ENCODE assay signal across 8 cellular contexts in the genomic region with DNA sequence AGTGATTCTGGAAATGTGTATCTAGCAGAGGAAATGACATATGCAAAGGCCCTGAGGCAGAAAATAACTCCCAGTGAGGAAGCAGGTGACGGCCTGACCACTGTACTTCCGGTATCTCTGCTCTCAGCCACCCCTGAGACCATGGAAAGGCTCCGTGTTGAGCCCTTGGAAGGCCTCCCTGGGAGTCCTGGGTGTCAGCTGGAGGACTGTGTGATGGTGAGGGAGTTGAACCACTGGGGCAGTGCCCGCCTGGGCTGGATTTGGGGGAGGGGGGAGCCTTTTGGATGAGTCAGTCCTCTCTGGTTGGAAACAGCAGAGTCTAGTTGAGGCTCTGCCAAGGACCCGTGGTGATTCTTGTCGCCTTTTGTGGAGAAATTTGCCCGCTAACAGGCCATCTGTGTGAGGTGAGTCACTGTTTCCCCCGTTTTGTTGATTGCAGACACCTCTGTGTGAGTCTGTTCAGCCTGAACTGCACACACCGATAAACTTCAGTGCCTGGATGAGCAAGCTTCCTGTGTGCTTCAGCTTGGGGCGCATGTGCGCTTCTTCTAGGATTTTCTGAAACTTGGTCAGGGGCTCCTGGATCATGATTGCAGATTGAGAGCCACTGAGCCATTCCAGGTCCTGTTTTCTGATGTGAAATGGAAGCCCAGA.
DNase-seq lines count a peak whose midpoint lies in the region; TF ChIP-seq lines count a peak whose summit lies in the region.

No MANE protein-coding gene starts in this region.

- H3K27me3 ChIP-seq in ascending aorta = no peaks in the 10 kb centered on the region

- peaks cover 32 to 87% of the 10 kb centered on the region in 2 donors for H3K4me1 ChIP-seq in ascending aorta

- H3K4me3 ChIP-seq in ascending aorta (peak overlapping the region in 1 of 2 donors; percentile 28), lower leg skin (ENCODE audit: low read depth, poor library complexity, severe bottlenecking) (no peak overlapping the region)

- H3K9me3 Mint-ChIP-seq in Calu3 (ENCODE audit: low read depth, unreplicated experiment) = no peaks in the 10 kb centered on the region
- H3K9me3 Mint-ChIP-seq in T-helper 1 cell treated with Interleukin-12 subunit alpha and Interleukin-12 subunit beta and Interleukin-4 antibody, amounts not matched to agents 30 μg/mL and 1 μg/mL, for 36 hours = no peaks in the 10 kb centered on the region

- WGBS in lower leg skin, 2 donors = 31 to 39% methylated on average over 11 of the region's 11 CpGs

- H3K9me3 ChIP-seq in ascending aorta = no peaks in the 10 kb centered on the region

- no peak overlapping the region for H3K4me3 Mint-ChIP-seq in Calu3 (ENCODE audit: low read depth, unreplicated experiment)
- peak overlapping the region; percentile 77 for H3K4me3 Mint-ChIP-seq in T-helper 1 cell treated with Interleukin-12 subunit alpha and Interleukin-12 subunit beta and Interleukin-4 antibody, amounts not matched to agents 30 μg/mL and 1 μg/mL, for 36 hours

- no peak for TF ChIP-seq POLR2A in lower leg skin (IDR thresholded peaks at IDR 0.05)

- no peaks in the 10 kb centered on the region for H3K4me1 Mint-ChIP-seq in Calu3 (ENCODE audit: low read depth, unreplicated experiment)
- H3K4me1 Mint-ChIP-seq in T-helper 1 cell treated with Interleukin-12 subunit alpha and Interleukin-12 subunit beta and Interleukin-4 antibody, amounts not matched to agents 30 μg/mL and 1 μg/mL, for 36 hours (ENCODE audit: low read depth) = peaks cover 74% of the 10 kb centered on the region

- peak; percentile 8 for DNase-seq in Calu3
- DNase-seq in GM20000 (ENCODE audit: low spot score) = peak; percentile 69
- DNase-seq in HS-27A (ENCODE audit: low read depth) = peak; percentile 77
- DNase-seq in ascending aorta (ENCODE audit: low spot score in 2 of 2) = peak; percentile 92 to 97
- peak; percentile 75 to 94 for DNase-seq in lower leg skin (ENCODE audit: low spot score in 2 of 2)
- DNase-seq in stimulated activated CD8-positive, alpha-beta memory T cell treated with anti-CD3 and anti-CD28 coated beads, Interleukin-12 subunit alpha, Interleukin-12 subunit beta, amount 100 ng/mL, for 4 hours (ENCODE audit: low read depth) = peak; percentile 75
- no peak for DNase-seq in amniotic stem cell (lab: John Stamatoyannopoulos, UW)

- CTCF ChIA-PET in Calu3 (lab: Charles Lee) = no interaction called here

- no peaks in the 10 kb centered on the region for H3K36me3 Mint-ChIP-seq in Calu3 (ENCODE audit: insufficient read depth, unreplicated experiment)
- peaks cover 20% of the 10 kb centered on the region for H3K36me3 Mint-ChIP-seq in T-helper 1 cell treated with Interleukin-12 subunit alpha and Interleukin-12 subunit beta and Interleukin-4 antibody, amounts not matched to agents 30 μg/mL and 1 μg/mL, for 36 hours (ENCODE audit: low read depth)

- H3K27ac Mint-ChIP-seq in Calu3 (ENCODE audit: unreplicated experiment) = no peak overlapping the region
- H3K27ac Mint-ChIP-seq in T-helper 1 cell treated with Interleukin-12 subunit alpha and Interleukin-12 subunit beta and Interleukin-4 antibody, amounts not matched to agents 30 μg/mL and 1 μg/mL, for 36 hours = peak overlapping the region; percentile 99

- intact Hi-C loops in Calu3 (cut with micrococcal nuclease; ENCODE audit: unreplicated experiment) (no loop called here), ascending aorta (cut with DNase I) (loop anchor here (2.0 kb wide), 1 partner anchor 99 kb away; the partner anchor contains the start of gene GRK5), lower leg skin (cut with DNase I; ENCODE audit: low total_unique reads) (loop anchor here (2.0 kb wide), 1 partner anchor 61 kb away; no protein-coding TSS in a partner anchor)

- peak overlapping the region; percentile 85 to 95 for H3K27ac ChIP-seq in ascending aorta

- peaks cover 13% of the 10 kb centered on the region for H3K27me3 Mint-ChIP-seq in Calu3 (ENCODE audit: unreplicated experiment)
- H3K27me3 Mint-ChIP-seq in T-helper 1 cell treated with Interleukin-12 subunit alpha and Interleukin-12 subunit beta and Interleukin-4 antibody, amounts not matched to agents 30 μg/mL and 1 μg/mL, for 36 hours (ENCODE audit: low read depth) = no peaks in the 10 kb centered on the region

- no peak for TF ChIP-seq CTCF in Calu3 (IDR thresholded peaks at IDR 0.05; ENCODE audit: unreplicated experiment)
- TF ChIP-seq CTCF in GM20000 (IDR thresholded peaks at IDR 0.05; ENCODE audit: extremely low read depth, missing control alignments) = no peak
- TF ChIP-seq CTCF in ascending aorta (IDR thresholded peaks at IDR 0.05) = no peak
- no peak for TF ChIP-seq CTCF in lower leg skin (IDR thresholded peaks at IDR 0.05)

- BruUV-seq in Calu3 (replicated peaks; lab: Mats Ljungman, UMichigan) = no TSS peak

- H3K36me3 ChIP-seq in ascending aorta = no peaks in the 10 kb centered on the region
